Comparison of ENCODE assay signal across 8 cellular contexts in genomic region chr9:133992780-133993634, GRCh38. TPM values are rescaled to one million over a fixed set of nuclear protein-coding genes. Genes with fewer than 3 reads are reported as not detected.
DNase-seq lines count a peak whose midpoint lies in the region; ATAC-seq and TF ChIP-seq lines count a peak whose summit lies in the region.

No MANE protein-coding gene starts in this region.

- peak overlapping the region; percentile 67 for H3K4me3 Mint-ChIP-seq in endothelial cell (ENCODE audit: unreplicated experiment)

- no peak for TF ChIP-seq CTCF in endothelial cell (IDR thresholded peaks at IDR 0.05; ENCODE audit: unreplicated experiment)

- H3K4me1 Mint-ChIP-seq in endothelial cell (ENCODE audit: unreplicated experiment): no peaks in the 10 kb centered on the region

- H3K9me3 Mint-ChIP-seq in endothelial cell (ENCODE audit: unreplicated experiment): no peaks in the 10 kb centered on the region

- peak; percentile 57 for ATAC-seq in GM19438 (IDR thresholded peaks at IDR 0.05; ENCODE audit: low read depth, unreplicated experiment)

- DNase-seq in C1 segment of cervical spinal cord (lab: John Stamatoyannopoulos, UW): peak in 10 of 14 donors; percentile 10 to 73 (median 47)
- DNase-seq in HPDE6-E6E7 (ENCODE audit: extremely low spot score): peak; percentile 68
- DNase-seq in NOMO-1 treated with DMSO at 0.1 percent for 48 hours (lab: John Stamatoyannopoulos, UW; ENCODE audit: unreplicated experiment): peak; percentile 68
- peak; percentile 27 for DNase-seq in activated CD8-positive, alpha-beta memory T cell treated with anti-CD3 and anti-CD28 coated beads, Interleukin-2, amount 50 U/mL, for 1 hour (ENCODE audit: extremely low read depth)
- peak; percentile 70 for DNase-seq in endothelial cell (ENCODE audit: low spot score)
- peak; percentile 76 for DNase-seq in mucosa of gallbladder (ENCODE audit: low spot score)
- DNase-seq in stimulated activated CD8-positive, alpha-beta memory T cell treated with anti-CD3 and anti-CD28 coated beads, Interleukin-4, amount 100 ng/mL, for 48 hours: peak; percentile 82

- H3K36me3 Mint-ChIP-seq in endothelial cell (ENCODE audit: low read depth, unreplicated experiment): no peaks in the 10 kb centered on the region

- peaks cover 3% of the 10 kb centered on the region for H3K27me3 Mint-ChIP-seq in endothelial cell (ENCODE audit: unreplicated experiment)

- H3K27ac Mint-ChIP-seq in endothelial cell (ENCODE audit: unreplicated experiment): no peak overlapping the region

RNA-seq across cellular contexts. Expression of gene VAV2, which starts 0.9 kb away (rescaled TPM):
- 27.2 TPM for total RNA-seq in endothelial cell (ENCODE audit: unreplicated experiment)
- total RNA-seq in mucosa of gallbladder: 64.4 TPM

RNA-seq across cellular contexts. Expression of gene BRD3OS, which starts 32.3 kb away (rescaled TPM):
- total RNA-seq in endothelial cell (ENCODE audit: unreplicated experiment) (11.4 TPM), mucosa of gallbladder (31.0 TPM)

Comparison
In these comparisons a context has a peak if more than half of its experiments do, and no peak if none do; other contexts are left out.
1. Peak in every context shown above with its lines: DNase-seq and ATAC-seq.
2. DNase-seq: peak in every context shown above with its lines; median percentile 82 in stimulated activated CD8-positive, alpha-beta memory T cell treated with anti-CD3 and anti-CD28 coated beads, Interleukin-4, amount 100 ng/mL, for 48 hours; 76 in mucosa of gallbladder; 70 in endothelial cell; 68 in HPDE6-E6E7; 68 in NOMO-1 treated with DMSO at 0.1 percent for 48 hours; 47 in C1 segment of cervical spinal cord; 27 in activated CD8-positive, alpha-beta memory T cell treated with anti-CD3 and anti-CD28 coated beads, Interleukin-2, amount 50 U/mL, for 1 hour.